In the genomic region with DNA sequence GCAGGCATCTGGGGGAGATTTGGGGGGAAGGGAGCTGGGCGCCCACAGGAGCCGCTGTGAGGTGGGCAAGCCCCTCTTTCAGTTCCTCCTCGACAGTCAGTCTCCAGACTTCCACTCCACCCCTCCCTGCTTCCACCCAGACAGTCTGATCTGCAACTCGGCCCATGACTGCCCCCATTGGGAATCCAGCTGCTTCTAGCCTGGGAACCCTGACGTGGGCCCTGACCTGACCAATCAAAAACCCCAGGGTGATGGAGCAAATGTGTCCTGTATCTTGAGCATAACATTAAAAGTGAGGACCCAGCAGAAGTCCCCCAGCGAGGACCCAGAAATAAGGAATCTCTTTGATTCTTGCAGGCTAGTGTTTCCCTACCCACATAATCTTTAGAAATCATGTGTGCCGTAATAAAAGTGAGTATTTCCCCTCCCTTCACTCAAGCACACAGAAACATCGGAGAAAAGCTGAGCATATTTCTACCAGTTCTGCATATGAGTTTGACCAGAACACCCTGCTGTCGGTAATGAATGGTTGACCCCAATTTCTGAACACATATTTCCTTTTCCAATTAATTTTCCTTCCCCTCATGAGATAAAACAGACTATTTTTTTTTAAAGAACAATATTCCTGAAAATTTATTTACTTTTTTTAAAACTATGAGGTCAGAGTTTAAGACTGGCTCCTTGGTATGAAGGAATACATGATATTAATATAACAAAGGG, we compare ENCODE assay signal across 8 cellular contexts. TPM values are rescaled to one million over a fixed set of nuclear protein-coding genes. Genes with fewer than 3 reads are reported as not detected.
DNase-seq lines count a peak whose midpoint lies in the region; ATAC-seq and TF ChIP-seq lines count a peak whose summit lies in the region.

No MANE protein-coding gene starts in this region.

- peak; percentile 67 for ATAC-seq in HG02642 (IDR thresholded peaks at IDR 0.05; ENCODE audit: poor library complexity, unreplicated experiment)

- peaks cover 25% of the 10 kb centered on the region for H3K36me3 ChIP-seq in cardiac muscle cell

- H3K27ac ChIP-seq in cardiac muscle cell = peak overlapping the region; percentile 23
- H3K27ac ChIP-seq in substantia nigra (ENCODE audit: low read depth, low read length, poor library complexity, severe bottlenecking) = no peak overlapping the region

- TF ChIP-seq CTCF in GM12874 (IDR thresholded peaks at IDR 0.05; ENCODE audit: insufficient read depth, low read depth, low read length) = 0 out of 2 replicates have a peak, but pooled peaks have one; percentile 11
- peak; percentile 34 for TF ChIP-seq CTCF in cardiac muscle cell (IDR thresholded peaks at IDR 0.05; ENCODE audit: low read depth, low read length)

- H3K27me3 ChIP-seq in cardiac muscle cell = no peaks in the 10 kb centered on the region

- H3K4me3 ChIP-seq in cardiac muscle cell = no peak overlapping the region

- H3K4me1 ChIP-seq in cardiac muscle cell (ENCODE audit: low read depth) = peaks cover 19% of the 10 kb centered on the region

- no peaks in the 10 kb centered on the region for H3K9me3 ChIP-seq in cardiac muscle cell (ENCODE audit: low read depth)

- in situ Hi-C loops in SK-MEL-5 (cut with HindIII; ENCODE audit: low pct_unique_long_range_greater_than_20kb, low sequenced_read_pairs) = no loop called here

- DNase-seq in SK-MEL-5 (ENCODE audit: low read depth, low spot score) (peak; percentile 92), cardiac muscle cell (ENCODE audit: low read depth in 1 of 2, low spot score in 1 of 2) (peak in 1 of 2 donors; percentile 90), substantia nigra (lab: John Stamatoyannopoulos, UW) (peak in 31 of 49 donors; percentile 5 to 79 (median 42)), COLO668 (lab: John Stamatoyannopoulos, UW; ENCODE audit: unreplicated experiment) (no peak), epidermal melanocyte (ENCODE audit: insufficient read length, low spot score) (no peak), T-helper 9 cell (no peak)

RNA-seq across cellular contexts. Expression of a gene that starts 6.4 kb away (rescaled TPM):
- 51.8 and 52.6 TPM in 2 replicates for total RNA-seq in SK-MEL-5 (2014; rRNA removed; shearing (Covaris generic))
- polyA plus RNA-seq in SK-MEL-5 (2015; cell fraction: cytosol; rRNA removed) = 128 and 165 TPM in 2 replicates
- 131 and 150 TPM in 2 replicates for polyA plus RNA-seq in SK-MEL-5 (2015; cell fraction: nucleus; rRNA removed)
- total RNA-seq in cardiac muscle cell = 15.9 and 26.1 TPM in 2 replicates
- 17.7 and 19.1 TPM in 2 replicates for polyA plus RNA-seq in cardiac muscle cell

RNA-seq across cellular contexts. Expression of a gene that starts 28.9 kb away (rescaled TPM):
- not detected in 2 replicates for total RNA-seq in SK-MEL-5 (2014; rRNA removed; shearing (Covaris generic))
- not detected in 2 replicates for polyA plus RNA-seq in SK-MEL-5 (2015; cell fraction: cytosol; rRNA removed)
- polyA plus RNA-seq in SK-MEL-5 (2015; cell fraction: nucleus; rRNA removed) = not detected in 2 replicates
- not detected in 2 replicates for total RNA-seq in cardiac muscle cell
- polyA plus RNA-seq in cardiac muscle cell = 0.72 TPM in 1 of 2 replicates, not detected in the other

Comparison
In these comparisons a context has a peak if more than half of its experiments do, and no peak if none do; other contexts are left out.
1. DNase-seq: peak in SK-MEL-5 (single experiment) and substantia nigra (31 of 49); none in COLO668 (single experiment), epidermal melanocyte (single experiment) and T-helper 9 cell (single experiment).